In the genomic region with DNA sequence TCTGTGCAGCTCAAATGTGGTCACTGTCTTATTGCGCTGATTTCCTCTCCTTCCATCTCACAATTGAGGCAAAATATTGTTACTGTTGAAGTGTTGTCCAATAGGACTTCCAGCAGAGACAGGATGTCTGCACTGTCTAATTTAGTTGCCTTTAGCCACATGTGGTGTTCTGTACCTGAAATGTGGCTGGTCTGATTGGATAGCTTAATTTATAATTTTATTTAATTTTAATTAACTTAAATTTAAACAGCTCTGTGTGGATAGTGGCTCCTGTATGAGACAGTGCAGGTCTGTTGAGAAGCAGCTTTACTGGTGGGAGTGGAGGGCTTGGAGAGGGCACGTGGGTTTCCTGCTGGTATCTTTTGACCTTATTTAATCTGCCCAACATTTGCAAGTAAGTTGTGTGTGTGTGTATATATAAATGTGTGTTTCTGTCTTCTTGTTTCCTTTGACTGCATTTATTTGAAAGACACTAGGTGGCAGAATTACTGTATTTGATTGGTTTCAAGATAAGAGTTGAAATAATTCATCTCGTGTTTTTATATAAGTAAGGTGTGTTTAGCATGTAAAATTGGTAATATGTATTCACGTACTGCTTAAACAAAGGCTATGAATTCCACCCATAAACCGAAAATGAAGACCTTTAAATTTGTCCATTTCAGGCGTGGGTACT, we compare ENCODE assay signal across 8 cellular contexts. TPM values are rescaled to one million over a fixed set of nuclear protein-coding genes. Genes with fewer than 3 reads are reported as not detected.
DNase-seq lines count a peak whose midpoint lies in the region; TF ChIP-seq lines count a peak whose summit lies in the region.

No MANE protein-coding gene starts in this region.

- TF ChIP-seq POLR2A in uterus (IDR thresholded peaks at IDR 0.05), result no peak

- H3K27me3 ChIP-seq in DOHH2 (ENCODE audit: control insufficient read depth, low read length), result no peaks in the 10 kb centered on the region
- no peaks in the 10 kb centered on the region for H3K27me3 ChIP-seq in uterus

- DNase-seq in SK-N-DZ (ENCODE audit: low spot score) (peak; percentile 60), fibroblast of mammary gland (ENCODE audit: low read depth) (peak; percentile 25), H4 (ENCODE audit: low spot score) (no peak), iPS-NIHi7 (ENCODE audit: extremely low spot score) (no peak), MV-4-11 (lab: John Stamatoyannopoulos, UW) (no peak), uterus (no peak)

- no peak overlapping the region for H3K4me2 ChIP-seq in DOHH2 (ENCODE audit: low read length)

- H3K9me2 ChIP-seq in DOHH2 (replicated peaks; ENCODE audit: control insufficient read depth, low read length), result no peaks in the 10 kb centered on the region

- H3K4me3 ChIP-seq in DOHH2 (ENCODE audit: low read length), result no peak overlapping the region
- no peak overlapping the region for H3K4me3 ChIP-seq in fibroblast of mammary gland (ENCODE audit: control insufficient read depth, low read depth, low read length)
- no peak overlapping the region for H3K4me3 ChIP-seq in uterus

- H3F3A ChIP-seq in DOHH2 (ENCODE audit: control insufficient read depth, insufficient read depth), result no peaks in the 10 kb centered on the region

- no peaks in the 10 kb centered on the region for H3K79me2 ChIP-seq in DOHH2 (ENCODE audit: control insufficient read depth, low read length)

- H3K9me3 ChIP-seq in DOHH2 (ENCODE audit: control insufficient read depth, insufficient read depth, low read length), result no peaks in the 10 kb centered on the region
- no peaks in the 10 kb centered on the region for H3K9me3 ChIP-seq in uterus

- H3K27ac ChIP-seq in 22Rv1 (no peak overlapping the region), DOHH2 (ENCODE audit: low read depth, low read length) (no peak overlapping the region), uterus (no peak overlapping the region)

- peaks cover 78% of the 10 kb centered on the region for H3K36me3 ChIP-seq in DOHH2 (ENCODE audit: control insufficient read depth, low read length)
- no peaks in the 10 kb centered on the region for H3K36me3 ChIP-seq in uterus

- intact Hi-C loops in uterus (cut with DNase I; ENCODE audit: low total_unique reads), result no loop called here

- H3K4me1 ChIP-seq in DOHH2 (ENCODE audit: control insufficient read depth, low read length) (no peaks in the 10 kb centered on the region), uterus (no peaks in the 10 kb centered on the region)

- TF ChIP-seq CTCF in 22Rv1 (IDR thresholded peaks at IDR 0.05) (peak; percentile 47), DOHH2 (IDR thresholded peaks at IDR 0.05; ENCODE audit: low read depth, low read length, poor library complexity, severe bottlenecking) (peak; percentile 55), fibroblast of mammary gland (conservative IDR thresholded peaks at IDR 0.05; ENCODE audit: control insufficient read depth, insufficient read depth, low read depth, low read length) (peak; percentile 5), uterus (IDR thresholded peaks at IDR 0.05) (no peak)

- H4K20me1 ChIP-seq in DOHH2 (ENCODE audit: control insufficient read depth, insufficient read depth, low read depth, low read length), result 0 out of 2 replicates have a peak, but pooled peaks cover 3% of the 10 kb centered on the region

RNA-seq across cellular contexts. Expression of gene MSANTD1, which starts 55.3 kb away (rescaled TPM):
- 0.14 and 0.42 TPM in 2 replicates for polyA plus RNA-seq in SK-N-DZ (2014; cell fraction: cytosol; rRNA removed)
- 0.55 and 0.96 TPM in 2 replicates for polyA plus RNA-seq in SK-N-DZ (2014; cell fraction: nucleus; rRNA removed)
- total RNA-seq in H4 (2014; rRNA removed; shearing (Covaris generic)), result 0.19 and 1.3 TPM in 2 replicates
- total RNA-seq in uterus, result 1 to 10 TPM in 3 of 4 donors, not detected in 1; 1.3 to 3.3 (median 2.1) TPM

Comparison
In these comparisons a context has a peak if more than half of its experiments do, and no peak if none do; other contexts are left out.
1. CTCF ChIP-seq: peak in 22Rv1 (single experiment), DOHH2 (single experiment) and fibroblast of mammary gland (single experiment); none in uterus (0 of 4).
2. DNase-seq: peak in SK-N-DZ (single experiment) and fibroblast of mammary gland (single experiment); none in H4 (single experiment), iPS-NIHi7 (single experiment), MV-4-11 (single experiment) and uterus (0 of 2).